ENCODE assay signal across 8 cellular contexts in the genomic region with DNA sequence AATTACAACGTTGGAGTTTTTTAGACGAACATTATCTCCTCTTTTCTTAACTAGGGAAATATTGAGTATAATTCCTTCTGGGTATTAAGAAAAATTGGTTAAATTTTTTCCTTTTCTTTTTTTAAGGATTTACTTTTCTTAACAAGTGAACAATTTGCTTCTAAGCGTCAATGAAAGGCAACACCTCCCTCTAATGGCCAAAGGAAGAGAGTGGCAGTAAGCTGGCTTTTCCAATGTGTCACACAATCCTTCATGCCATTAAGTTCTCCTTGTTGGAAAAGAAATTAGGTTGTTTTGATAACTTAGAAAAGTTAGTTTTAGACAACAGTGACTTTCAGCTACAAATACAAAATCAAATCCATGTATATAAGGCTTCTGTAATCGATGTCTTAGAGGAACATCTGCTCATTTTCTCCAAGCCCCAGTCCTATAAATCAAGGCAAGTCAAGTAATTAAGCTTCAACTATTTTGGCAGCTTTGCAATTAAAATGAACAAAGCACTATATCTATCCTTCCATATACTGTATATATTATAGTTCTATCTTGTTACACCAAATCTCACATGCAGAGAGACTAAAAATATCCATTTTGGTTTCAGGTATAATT.
DNase-seq lines count a peak whose midpoint lies in the region; ATAC-seq lines count a peak whose summit lies in the region.

No MANE protein-coding gene starts in this region.

- ATAC-seq in left lobe of liver, result peak; percentile 77
- no peak for ATAC-seq in GM21825 (IDR thresholded peaks at IDR 0.05; ENCODE audit: unreplicated experiment)

- peak; percentile 18 for DNase-seq in NCI-H345 (lab: John Stamatoyannopoulos, UW)
- no peak for DNase-seq in NCI-H345 treated with DMSO at 0.1 percent for 48 hours (lab: John Stamatoyannopoulos, UW; ENCODE audit: unreplicated experiment)
- peak; percentile 42 for DNase-seq in NCI-H1694 treated with DMSO at 0.1 percent for 48 hours (lab: John Stamatoyannopoulos, UW)
- DNase-seq in brain pericyte (ENCODE audit: low read depth, low spot score), result peak; percentile 6
- no peak for DNase-seq in left lobe of liver (ENCODE audit: low spot score)
- DNase-seq in middle frontal gyrus (ENCODE audit: extremely low spot score, low spot score), result no peak
- no peak for DNase-seq in activated naive CD4-positive, alpha-beta T cell (lab: John Stamatoyannopoulos, UW)

Comparison
In these comparisons a context has a peak if more than half of its experiments do, and no peak if none do; other contexts are left out.
1. DNase-seq: peak in NCI-H345 (single experiment), NCI-H1694 treated with DMSO at 0.1 percent for 48 hours (single experiment) and brain pericyte (single experiment); none in NCI-H345 treated with DMSO at 0.1 percent for 48 hours (single experiment), left lobe of liver (single experiment), middle frontal gyrus (single experiment) and activated naive CD4-positive, alpha-beta T cell (0 of 4).